18 cellular contexts compared by ENCODE assay signal in genomic region chr12:107818984-107819383, GRCh38. TPM values are rescaled to one million over a fixed set of nuclear protein-coding genes. Genes with fewer than 3 reads are reported as not detected.
DNase-seq lines count a peak whose midpoint lies in the region; ATAC-seq and TF ChIP-seq lines count a peak whose summit lies in the region.
"Had no signal": no experiment of that assay in that cellular context is flagged by ENCODE, and none has a peak within 500 bp of the region (broad histone marks: within the 10 kb centered on the region; RNA-seq: fewer than 3 reads in every experiment).

No MANE protein-coding gene starts in this region.

- peaks cover 0 to 9% (median 0%) of the 10 kb centered on the region in 11 experiments; a peak in 2 of 22 replicates for H3K36me3 ChIP-seq in BLaER1 treated with 17β-estradiol and CSF1 and Interleukin-3, amounts not matched to agents 10 nM and 100 nM
- H3K36me3 ChIP-seq in endodermal cell (ENCODE audit: control insufficient read depth, insufficient read depth, low read length) (no peaks in the 10 kb centered on the region), PC-9 (ENCODE audit: low read depth) (no peaks in the 10 kb centered on the region), ovary (no peaks in the 10 kb centered on the region)
- no peaks in the 10 kb centered on the region for H3K36me3 ChIP-seq in naive thymus-derived CD4-positive, alpha-beta T cell (ENCODE audit: control insufficient read depth in 2 of 3, insufficient read depth in 3 of 3, low read length in 3 of 3)

- TF ChIP-seq CTCF in endodermal cell (conservative IDR thresholded peaks at IDR 0.05) (no peak), PC-9 (conservative IDR thresholded peaks at IDR 0.05) (no peak), ovary (IDR thresholded peaks at IDR 0.05) (no peak)

- POLR2A ChIA-PET in PC-9 (lab: Charles Lee; ENCODE audit: unreplicated experiment) = no interaction called here
- POLR2A ChIA-PET in naive thymus-derived CD4-positive, alpha-beta T cell (lab: Charles Lee) = no interaction called here

- no peak overlapping the region for H3K27ac ChIP-seq in BLaER1 treated with 17β-estradiol and CSF1 and Interleukin-3, amounts not matched to agents 10 nM and 100 nM
- H3K27ac ChIP-seq in endodermal cell (ENCODE audit: low read depth, low read length) (no peak overlapping the region), PC-9 (no peak overlapping the region), ovary (no peak overlapping the region)
- H3K27ac ChIP-seq in naive thymus-derived CD4-positive, alpha-beta T cell (ENCODE audit: low read depth, low read length) = no peak overlapping the region
- H3K27ac ChIP-seq: KMS-11 had no signal

- H3K27ac Mint-ChIP-seq in endodermal cell = no peak overlapping the region
- no peak overlapping the region for H3K27ac Mint-ChIP-seq in naive thymus-derived CD4-positive, alpha-beta T cell
- H3K27ac Mint-ChIP-seq: dendritic cell treated with granulocyte-macrophage colony-stimulating factor and Interleukin-4, amounts not matched to agents 40 ng/mL and 50 ng/mL, for 4 days; T-cell had no signal

- H3K4me1 ChIP-seq in BLaER1 treated with 17β-estradiol and CSF1 and Interleukin-3, amounts not matched to agents 10 nM and 100 nM = peaks cover 0 to 14% (median 6%) of the 10 kb centered on the region in 10 experiments; a peak in 11 of 20 replicates
- H3K4me1 ChIP-seq in endodermal cell (ENCODE audit: control insufficient read depth, insufficient read depth, low read length) (no peaks in the 10 kb centered on the region), PC-9 (replicated peaks; ENCODE audit: insufficient read depth) (no peaks in the 10 kb centered on the region), ovary (ENCODE audit: insufficient read depth) (no peaks in the 10 kb centered on the region)
- H3K4me1 ChIP-seq in naive thymus-derived CD4-positive, alpha-beta T cell (ENCODE audit: control insufficient read depth in 2 of 2, insufficient read depth in 2 of 2, low read length in 2 of 2) = no peaks in the 10 kb centered on the region

- ATAC-seq in naive thymus-derived CD4-positive, alpha-beta T cell = no peak
- ATAC-seq: activated CD4-positive, CD25-positive, alpha-beta regulatory T cell treated with anti-CD3 and anti-CD28 coated beads, Interleukin-2, amount 50 U/mL, for 24 hours; T-cell had no signal

- no peaks in the 10 kb centered on the region for H3K9me2 ChIP-seq in PC-9 (ENCODE audit: insufficient read depth)

- no peak overlapping the region for H3K4me3 Mint-ChIP-seq in endodermal cell
- H3K4me3 Mint-ChIP-seq in naive thymus-derived CD4-positive, alpha-beta T cell = no peak overlapping the region
- H3K4me3 Mint-ChIP-seq: dendritic cell treated with granulocyte-macrophage colony-stimulating factor and Interleukin-4, amounts not matched to agents 40 ng/mL and 50 ng/mL, for 4 days; T-cell had no signal

- no peaks in the 10 kb centered on the region for H3F3A ChIP-seq in PC-9 (ENCODE audit: insufficient read depth, low read depth)

- H4K20me1 ChIP-seq in BLaER1 treated with 17β-estradiol and CSF1 and Interleukin-3, amounts not matched to agents 10 nM and 100 nM = no peaks in the 10 kb centered on the region
- H4K20me1 ChIP-seq in PC-9 (ENCODE audit: insufficient read depth) = no peaks in the 10 kb centered on the region

- WGBS in endodermal cell (ENCODE audit: insufficient coverage in 1 of 2, insufficient read length in 1 of 2), 2 experiments = 76 to 86% methylated on average over 4 to 7 of the region's 7 CpGs
- 53 to 62% (median 57%) methylated on average over 7 of the region's 7 CpGs for WGBS in ovary, 3 donors

- no peak overlapping the region for H2AFZ ChIP-seq in PC-9

- H3K4me1 Mint-ChIP-seq in endodermal cell = no peaks in the 10 kb centered on the region
- no peaks in the 10 kb centered on the region for H3K4me1 Mint-ChIP-seq in naive thymus-derived CD4-positive, alpha-beta T cell
- H3K4me1 Mint-ChIP-seq: T-cell had no signal

- no peak for TF ChIP-seq POLR2A in ovary (IDR thresholded peaks at IDR 0.05)

- intact Hi-C loops in PC-9 (cut with micrococcal nuclease; ENCODE audit: unreplicated experiment) = no loop called here
- intact Hi-C loops in ovary (cut with DNase I) = no loop called here
- intact Hi-C loops in naive thymus-derived CD4-positive, alpha-beta T cell (cut with micrococcal nuclease) = no loop called here

- BruUV-seq in PC-9 (replicated peaks; lab: Mats Ljungman, UMichigan) = no TSS peak

- no peak for TF ChIP-seq EP300 in ovary (IDR thresholded peaks at IDR 0.05)

- no peaks in the 10 kb centered on the region for H3K79me2 ChIP-seq in PC-9 (ENCODE audit: low read depth)

- no peaks in the 10 kb centered on the region for H3K36me3 Mint-ChIP-seq in endodermal cell (ENCODE audit: low read depth)
- peaks cover 0 to 12% (median 0%) of the 10 kb centered on the region in 5 donors for H3K36me3 Mint-ChIP-seq in naive thymus-derived CD4-positive, alpha-beta T cell
- H3K36me3 Mint-ChIP-seq: T-cell had no signal

- H3K9me3 Mint-ChIP-seq in endodermal cell = peaks cover 27% of the 10 kb centered on the region
- peaks cover 7 to 49% (median 16%) of the 10 kb centered on the region in 11 donors for H3K9me3 Mint-ChIP-seq in naive thymus-derived CD4-positive, alpha-beta T cell

- DNase-seq in MV-4-11 (lab: John Stamatoyannopoulos, UW) (peak; percentile 68), endodermal cell (peak; percentile 42), non-pigmented ciliary epithelial cell (ENCODE audit: low read depth) (peak; percentile 13), PC-9 (no peak), ovary (no peak)
- no peak for DNase-seq in naive thymus-derived CD4-positive, alpha-beta T cell
- DNase-seq in activated CD8-positive, alpha-beta memory T cell treated with anti-CD3 and anti-CD28 coated beads, Interleukin-2, amount 50 U/mL, for 48 hours = no peak
- DNase-seq: midbrain, NCI-H187, NCI-H526 treated with DMSO at 0.1 percent for 48 hours, T-cell had no signal

- peaks cover 38 to 81% (median 56%) of the 10 kb centered on the region in 11 experiments for H3K9me3 ChIP-seq in BLaER1 treated with 17β-estradiol and CSF1 and Interleukin-3, amounts not matched to agents 10 nM and 100 nM (replicated peaks in 1 of 11)
- H3K9me3 ChIP-seq in endodermal cell (ENCODE audit: control insufficient read depth, low read length) (peaks cover 15% of the 10 kb centered on the region), PC-9 (ENCODE audit: insufficient read depth, low read depth) (peaks cover 6% of the 10 kb centered on the region; the same call in 1 of the 2 replicates), ovary (no peaks in the 10 kb centered on the region)
- H3K9me3 ChIP-seq in naive thymus-derived CD4-positive, alpha-beta T cell (ENCODE audit: control insufficient read depth in 2 of 3, low read length in 3 of 3) = peaks cover 0 to 16% (median 0%) of the 10 kb centered on the region in 3 experiments

- H3K4me2 ChIP-seq in BLaER1 treated with 17β-estradiol and CSF1 and Interleukin-3, amounts not matched to agents 10 nM and 100 nM = peak overlapping the region in 9 of 11 experiments; percentile 11 to 60 (median 40); a peak in 14 of 22 replicates
- H3K4me2 ChIP-seq in PC-9 = no peak overlapping the region
- H3K4me2 ChIP-seq: KMS-11 had no signal

- CTCF ChIA-PET in PC-9 (lab: Charles Lee) = no interaction called here
- CTCF ChIA-PET in naive thymus-derived CD4-positive, alpha-beta T cell (lab: Charles Lee) = no interaction called here

- no peak overlapping the region for H3K4me3 ChIP-seq in BLaER1 treated with 17β-estradiol and CSF1 and Interleukin-3, amounts not matched to agents 10 nM and 100 nM
- H3K4me3 ChIP-seq in endodermal cell (ENCODE audit: low read length) = no peak overlapping the region
- no peak overlapping the region for H3K4me3 ChIP-seq in PC-9
- no peak overlapping the region for H3K4me3 ChIP-seq in ovary
- H3K4me3 ChIP-seq in naive thymus-derived CD4-positive, alpha-beta T cell (ENCODE audit: low read length) = no peak overlapping the region

- no peaks in the 10 kb centered on the region for H3K27me3 ChIP-seq in BLaER1 treated with 17β-estradiol and CSF1 and Interleukin-3, amounts not matched to agents 10 nM and 100 nM
- H3K27me3 ChIP-seq in endodermal cell (ENCODE audit: control insufficient read depth, insufficient read depth, low read length, poor library complexity, severe bottlenecking) = no peaks in the 10 kb centered on the region
- H3K27me3 ChIP-seq in PC-9 (ENCODE audit: insufficient read depth, low read depth) = peaks cover 46% of the 10 kb centered on the region
- no peaks in the 10 kb centered on the region for H3K27me3 ChIP-seq in ovary
- H3K27me3 ChIP-seq in naive thymus-derived CD4-positive, alpha-beta T cell (ENCODE audit: control insufficient read depth in 2 of 2, insufficient read depth in 2 of 2, low read length in 2 of 2) = no peaks in the 10 kb centered on the region

- H3K9ac ChIP-seq in BLaER1 treated with 17β-estradiol and CSF1 and Interleukin-3, amounts not matched to agents 10 nM and 100 nM = no peak overlapping the region
- H3K9ac ChIP-seq in endodermal cell (ENCODE audit: extremely low read depth, low read length, poor library complexity, severe bottlenecking) = no peak overlapping the region
- H3K9ac ChIP-seq: KMS-11 had no signal

- H3K27me3 Mint-ChIP-seq in endodermal cell (ENCODE audit: insufficient read depth) = peaks cover 6% of the 10 kb centered on the region
- peaks cover 7 to 29% (median 23%) of the 10 kb centered on the region in 5 donors for H3K27me3 Mint-ChIP-seq in naive thymus-derived CD4-positive, alpha-beta T cell

RNA-seq across cellular contexts. Expression of gene ASCL4, which starts 44.5 kb away (rescaled TPM):
- not detected for total RNA-seq in endodermal cell
- polyA plus RNA-seq in endodermal cell (2013, experiment 1 of 2) = not detected
- not detected for polyA plus RNA-seq in endodermal cell (2013, experiment 2 of 2)
- not detected in 2 replicates for total RNA-seq in PC-9 (2021)
- total RNA-seq in ovary = not detected
- polyA plus RNA-seq in ovary = not detected
- total RNA-seq in naive thymus-derived CD4-positive, alpha-beta T cell = not detected
- polyA plus RNA-seq in naive thymus-derived CD4-positive, alpha-beta T cell = not detected
- total RNA-seq: fibroblast of lung, H1, posterior vena cava, T-cell had no signal
- polyA plus RNA-seq: fibroblast of lung, H1 had no signal

RNA-seq across cellular contexts. Expression of gene PRDM4, which starts 58.0 kb away (rescaled TPM):
- 10 to 100 TPM; 20.0 to 24.5 TPM for total RNA-seq in endodermal cell
- 23.8 TPM for polyA plus RNA-seq in endodermal cell (2013, experiment 1 of 2)
- polyA plus RNA-seq in endodermal cell (2013, experiment 2 of 2) = 20.7 TPM
- total RNA-seq in PC-9 (2021) = 21.6 and 28.7 TPM in 2 replicates
- total RNA-seq in ovary = 10 to 100 TPM; 14.4 to 30.3 (median 26.4) TPM
- polyA plus RNA-seq in ovary = 10 to 100 TPM; 15.2 to 25.0 TPM
- 10 to 100 TPM; 32.4 to 41.3 (median 36.4) TPM for total RNA-seq in naive thymus-derived CD4-positive, alpha-beta T cell
- 10 to 100 TPM; 16.5 to 28.5 TPM for polyA plus RNA-seq in naive thymus-derived CD4-positive, alpha-beta T cell

Comparison
In these comparisons a context has a peak if more than half of its experiments do, and no peak if none do; other contexts are left out.
1. DNase-seq: peak in MV-4-11 (single experiment), endodermal cell (single experiment) and non-pigmented ciliary epithelial cell (single experiment); none in PC-9 (0 of 2), ovary (0 of 5), naive thymus-derived CD4-positive, alpha-beta T cell (0 of 9) and activated CD8-positive, alpha-beta memory T cell treated with anti-CD3 and anti-CD28 coated beads, Interleukin-2, amount 50 U/mL, for 48 hours (single experiment).